In the genomic region with DNA sequence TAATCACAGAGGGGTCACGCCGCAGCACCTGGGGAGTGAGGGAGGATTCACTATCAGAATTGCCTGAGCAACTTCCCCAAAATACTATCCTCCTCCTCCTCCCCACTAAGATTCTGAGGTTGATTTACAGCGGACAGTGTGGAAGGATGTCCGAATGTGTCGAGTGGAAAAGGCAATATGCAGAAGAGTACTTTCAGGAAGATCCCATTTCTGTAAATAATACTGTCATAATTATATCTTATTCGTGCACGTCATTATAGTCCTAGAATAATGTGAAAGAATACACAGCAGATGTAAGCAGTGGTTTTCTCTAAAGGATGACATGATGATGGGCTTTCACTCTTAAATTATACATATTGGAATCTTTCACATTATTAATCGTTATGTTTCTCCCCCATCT, we compare ENCODE assay signal across 19 cellular contexts.
"Had no signal": no experiment of that assay in that cellular context is flagged by ENCODE, and none has a peak within 500 bp of the region (broad histone marks: within the 10 kb centered on the region; RNA-seq: fewer than 3 reads in every experiment).

No MANE protein-coding gene starts in this region.

- DNase-seq: effector memory CD8-positive, alpha-beta T cell; esophagus squamous epithelium; foreskin fibroblast; glutamatergic neuron; immature natural killer cell; left ventricle myocardium superior; mesenchymal stem cell; midbrain; nucleus accumbens; ovary; small intestine; stimulated activated CD4-positive, alpha-beta T cell treated with anti-CD3 and anti-CD28 coated beads, Interleukin-12 subunit alpha, Interleukin-12 subunit beta, amount 100 ng/mL, for 4 hours; stimulated activated naive CD4-positive, alpha-beta T cell treated with Interleukin-2 at 50 U/mL for 16 hours; trophoblast cell had no signal

- H3K4me3 ChIP-seq: esophagus squamous epithelium, gastroesophageal sphincter, lung, neural progenitor cell, ovary had no signal

- H2AFZ ChIP-seq: neural progenitor cell had no signal

- H3K27me3 ChIP-seq: gastroesophageal sphincter, neural progenitor cell, ovary had no signal

- FAIRE-seq: keratinocyte, small intestine, urothelium cell line had no signal

- H3K9ac ChIP-seq: neural progenitor cell had no signal

- H3K27ac ChIP-seq: esophagus squamous epithelium, gastroesophageal sphincter, neural progenitor cell, ovary had no signal

- H3K9me3 ChIP-seq: esophagus squamous epithelium, gastroesophageal sphincter, ovary had no signal

- ATAC-seq: effector memory CD8-positive, alpha-beta T cell; gastroesophageal sphincter; left ventricle myocardium superior had no signal

- H3K4me2 ChIP-seq: neural progenitor cell had no signal

- H3K36me3 ChIP-seq: esophagus squamous epithelium, gastroesophageal sphincter, neural progenitor cell, ovary had no signal
